In the genomic region with DNA sequence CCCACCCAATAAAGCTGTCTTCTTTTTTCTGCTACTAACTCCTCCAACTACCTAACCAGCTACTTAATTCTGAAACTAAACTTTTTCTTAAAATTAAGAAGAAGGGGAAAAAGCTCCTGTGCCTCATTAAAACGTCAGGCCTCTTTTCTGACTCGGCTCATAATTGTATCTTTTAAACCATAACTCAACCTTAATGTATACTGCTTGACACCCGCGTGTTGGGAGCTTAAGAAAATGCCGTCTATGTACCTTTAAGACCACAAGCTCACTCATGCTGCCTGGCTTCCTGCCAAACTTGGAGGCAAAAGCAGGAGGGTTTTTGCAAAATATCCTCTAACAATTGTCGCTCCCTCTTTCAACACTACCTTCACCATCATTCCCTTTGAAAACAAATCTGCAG, we compare ENCODE assay signal across 8 cellular contexts. TPM values are rescaled to one million over a fixed set of nuclear protein-coding genes. Genes with fewer than 3 reads are reported as not detected.
A peak's percentile ranks its signal among the peaks of the same experiment; 100 is the strongest.
DNase-seq lines count a peak whose midpoint lies in the region; ATAC-seq, FAIRE-seq and TF ChIP-seq lines count a peak whose summit lies in the region.

No MANE protein-coding gene starts in this region.

- peaks cover 28% of the 10 kb centered on the region for H3K4me1 Mint-ChIP-seq in CD8-positive, alpha-beta T cell (ENCODE audit: low read depth)
- H3K4me1 Mint-ChIP-seq in stimulated activated naive CD8-positive, alpha-beta T cell treated with anti-CD3 and anti-CD28 coated beads, Interleukin-15, amount 100 ng/mL, for 72 hours = peaks cover 34% of the 10 kb centered on the region

- no peak overlapping the region for H3K27ac ChIP-seq in CD8-positive, alpha-beta T cell (ENCODE audit: low read depth, low read length)
- H3K27ac ChIP-seq in HEK293 (ENCODE audit: extremely low read depth, low read depth, low read length) = peak overlapping the region; percentile 35; the same call in 1 of the 2 replicates
- peak overlapping the region; percentile 95 for H3K27ac ChIP-seq in OCI-LY1 (ENCODE audit: low read depth, low read length, poor library complexity, severe bottlenecking)
- H3K27ac ChIP-seq in kidney (ENCODE audit: low read depth in 2 of 2, low read length in 2 of 2) = no peak overlapping the region

- peaks cover 43% of the 10 kb centered on the region for H3K27me3 Mint-ChIP-seq in CD8-positive, alpha-beta T cell (ENCODE audit: low read depth)
- peaks cover 41% of the 10 kb centered on the region for H3K27me3 Mint-ChIP-seq in stimulated activated naive CD8-positive, alpha-beta T cell treated with anti-CD3 and anti-CD28 coated beads, Interleukin-15, amount 100 ng/mL, for 72 hours

- no peaks in the 10 kb centered on the region for H3K36me3 Mint-ChIP-seq in CD8-positive, alpha-beta T cell

- no peaks in the 10 kb centered on the region for H3K9me3 Mint-ChIP-seq in CD8-positive, alpha-beta T cell
- no peaks in the 10 kb centered on the region for H3K9me3 Mint-ChIP-seq in stimulated activated naive CD8-positive, alpha-beta T cell treated with anti-CD3 and anti-CD28 coated beads, Interleukin-15, amount 100 ng/mL, for 72 hours

- no peak overlapping the region for H2AFZ ChIP-seq in OCI-LY1 (ENCODE audit: low read length)

- DNase-seq in CD8-positive, alpha-beta T cell = peak in 6 of 7 experiments; percentile 32 to 80 (median 60)
- DNase-seq in amniotic epithelial cell (ENCODE audit: low read depth) (peak; percentile 65), kidney (peak; percentile 85)
- peak; percentile 54 to 58 for DNase-seq in stimulated activated naive CD8-positive, alpha-beta T cell treated with anti-CD3 and anti-CD28 coated beads, Interleukin-15, amount 100 ng/mL, for 72 hours

- no peak for TF ChIP-seq CTCF in CD8-positive, alpha-beta T cell (IDR thresholded peaks at IDR 0.05)
- TF ChIP-seq CTCF in HEK293 (tag by site-specific recombination; IDR thresholded peaks at IDR 0.05) (no peak), OCI-LY1 (IDR thresholded peaks at IDR 0.05; ENCODE audit: low read length) (no peak), kidney (IDR thresholded peaks at IDR 0.05; ENCODE audit: borderline replicate concordance, extremely low read depth, insufficient read depth) (no peak)

- H3K4me3 Mint-ChIP-seq in CD8-positive, alpha-beta T cell = peak overlapping the region; percentile 20
- H3K4me3 Mint-ChIP-seq in stimulated activated naive CD8-positive, alpha-beta T cell treated with anti-CD3 and anti-CD28 coated beads, Interleukin-15, amount 100 ng/mL, for 72 hours = peak overlapping the region; percentile 4 to 58

- H3K9ac ChIP-seq in OCI-LY1 (ENCODE audit: low read length) = peak overlapping the region; percentile 99
- H3K9ac ChIP-seq in kidney (ENCODE audit: low read length in 2 of 2) = peak overlapping the region in 1 of 2 donors; percentile 14

- no peak overlapping the region for H3K27ac Mint-ChIP-seq in CD8-positive, alpha-beta T cell
- peak overlapping the region in 1 of 2 donors; percentile 50 for H3K27ac Mint-ChIP-seq in stimulated activated naive CD8-positive, alpha-beta T cell treated with anti-CD3 and anti-CD28 coated beads, Interleukin-15, amount 100 ng/mL, for 72 hours

- H3K27me3 ChIP-seq in CD8-positive, alpha-beta T cell (ENCODE audit: insufficient read depth, low read length) = peaks cover 15% of the 10 kb centered on the region
- H3K27me3 ChIP-seq in OCI-LY1 (ENCODE audit: insufficient read depth, low read length) = no peaks in the 10 kb centered on the region

- intact Hi-C loops in CD8-positive, alpha-beta T cell (cut with DNase I, micrococcal nuclease) = loop anchor here in 1 of 2 experiments (5.0 kb wide), 2 partner anchors 118 to 1237 kb away; partner anchors contain the start of gene CLINT1
- intact Hi-C loops in kidney (cut with DNase I) = no loop called here

- peaks cover 9% of the 10 kb centered on the region for H3F3A ChIP-seq in OCI-LY1 (ENCODE audit: insufficient read depth, low read length)

- H4K20me1 ChIP-seq in OCI-LY1 (ENCODE audit: insufficient read depth, low read length) = no peaks in the 10 kb centered on the region

- CTCF ChIA-PET in CD8-positive, alpha-beta T cell (lab: Charles Lee) = interaction anchor here (1.6 to 2.7 kb wide), 2 partner anchors 12 to 399 kb away, joined by 9 to 12 read pairs; no protein-coding TSS in a partner anchor
- CTCF ChIA-PET in HEK293 (lab: Yijun Ruan, JAX) = interaction anchor here (0.9 to 1.2 kb wide), 3 partner anchors 12 to 187 kb away, joined by 3 to 5 read pairs (median 4); no protein-coding TSS in a partner anchor

- FAIRE-seq in kidney (lab: Jason Lieb, UNC) = no peak

- peaks cover 78% of the 10 kb centered on the region for H3K79me2 ChIP-seq in OCI-LY1 (ENCODE audit: insufficient read depth, low read length)

- POLR2A ChIA-PET in CD8-positive, alpha-beta T cell (lab: Charles Lee) = interaction anchor here (0.7 to 1.0 kb wide), 3 partner anchors 12 to 226 kb away, joined by 3 read pairs; no protein-coding TSS in a partner anchor
- POLR2A ChIA-PET in HEK293 (lab: Yijun Ruan, JAX) = interaction anchor here (0.5 to 0.9 kb wide), 2 partner anchors 12 to 92 kb away, joined by 3 to 6 read pairs; no protein-coding TSS in a partner anchor

- H3K9me2 ChIP-seq in OCI-LY1 (ENCODE audit: low read depth, low read length) = no peaks in the 10 kb centered on the region

- H3K4me3 ChIP-seq in CD8-positive, alpha-beta T cell (ENCODE audit: low read depth, low read length) = no peak overlapping the region
- H3K4me3 ChIP-seq in HEK293 (ENCODE audit: low read depth, low read length) (no peak overlapping the region), OCI-LY1 (ENCODE audit: low read depth, low read length, poor library complexity, severe bottlenecking) (peak overlapping the region; percentile 96), kidney (ENCODE audit: low read length in 2 of 2) (peak overlapping the region; percentile 28 to 43)

- H3K4me1 ChIP-seq in CD8-positive, alpha-beta T cell (ENCODE audit: insufficient read depth, low read length) = peaks cover 30% of the 10 kb centered on the region
- H3K4me1 ChIP-seq in HEK293 (ENCODE audit: control insufficient read depth, insufficient read depth, low read length) (peaks cover 20% of the 10 kb centered on the region), OCI-LY1 (ENCODE audit: insufficient read depth, low read length, severe bottlenecking) (peaks cover 75% of the 10 kb centered on the region), kidney (ENCODE audit: control insufficient read depth in 1 of 2, insufficient read depth in 1 of 2, low read depth in 1 of 2, low read length in 2 of 2) (peaks cover 0 to 7% of the 10 kb centered on the region in 2 donors)

- peak overlapping the region; percentile 84 for H3K4me2 ChIP-seq in OCI-LY1 (ENCODE audit: low read length)

- H3K9me3 ChIP-seq in CD8-positive, alpha-beta T cell (ENCODE audit: low read length) = no peaks in the 10 kb centered on the region
- H3K9me3 ChIP-seq in HEK293 (ENCODE audit: control insufficient read depth, insufficient read depth, low read depth, low read length) = no peaks in the 10 kb centered on the region
- no peaks in the 10 kb centered on the region for H3K9me3 ChIP-seq in OCI-LY1 (ENCODE audit: low read length)
- no peaks in the 10 kb centered on the region for H3K9me3 ChIP-seq in kidney (ENCODE audit: control insufficient read depth in 1 of 2, low read length in 2 of 2)

- no peak for ATAC-seq in CD8-positive, alpha-beta T cell
- ATAC-seq in stimulated activated naive CD8-positive, alpha-beta T cell treated with anti-CD3 and anti-CD28 coated beads, Interleukin-15, amount 100 ng/mL, for 72 hours = no peak
- ATAC-seq in HG03442 (IDR thresholded peaks at IDR 0.05; ENCODE audit: unreplicated experiment) = no peak
- ATAC-seq in GM19455 (IDR thresholded peaks at IDR 0.05; ENCODE audit: unreplicated experiment) = no peak

- no peaks in the 10 kb centered on the region for H3K36me3 ChIP-seq in CD8-positive, alpha-beta T cell (ENCODE audit: insufficient read depth, low read length)
- H3K36me3 ChIP-seq in HEK293 (ENCODE audit: control insufficient read depth in 2 of 2, insufficient read depth in 1 of 2, low read length in 2 of 2) = no peaks in the 10 kb centered on the region
- H3K36me3 ChIP-seq in OCI-LY1 (ENCODE audit: insufficient read depth, low read length) = peaks cover 40% of the 10 kb centered on the region; the same call in 1 of the 2 replicates
- no peaks in the 10 kb centered on the region for H3K36me3 ChIP-seq in kidney (ENCODE audit: control insufficient read depth in 1 of 2, insufficient read depth in 2 of 2, low read length in 2 of 2)

TF ChIP-seq in HEK293, 187 proteins besides CTCF, POLR2A, EP300 and RAD21 (continues in another document):
- TF ChIP-seq ZNF426 (tag by site-specific recombination; IDR thresholded peaks at IDR 0.05) (no peak), KLF8 (tag by site-specific recombination; IDR thresholded peaks at IDR 0.05) (no peak), ZBTB26 (tag by site-specific recombination; optimal IDR thresholded peaks at IDR 0.05) (no peak), SCRT1 (tag by site-specific recombination; IDR thresholded peaks at IDR 0.05; ENCODE audit: borderline replicate concordance) (no peak), ZFP69B (tag by site-specific recombination; IDR thresholded peaks at IDR 0.05) (no peak), ZSCAN30 (tag by site-specific recombination; IDR thresholded peaks at IDR 0.05) (no peak), ZNF610 (tag by site-specific recombination; IDR thresholded peaks at IDR 0.05; ENCODE audit: borderline replicate concordance) (peak; percentile 91; the same call in 1 of the 2 replicates), SCRT2 (tag by site-specific recombination; IDR thresholded peaks at IDR 0.05) (no peak), ZBTB17 (tag by site-specific recombination; IDR thresholded peaks at IDR 0.05) (peak; percentile 48; the same call in 1 of the 2 replicates)

RNA-seq across cellular contexts. Expression of gene EBF1, which starts 5.0 kb away (rescaled TPM):
- total RNA-seq in CD8-positive, alpha-beta T cell = 1 to 10 TPM in 1 of 2 experiments, under 1 TPM in 1; 0.67 to 1.3 TPM
- 30.8 TPM for total RNA-seq in kidney
- polyA plus RNA-seq in kidney (ENCODE audit: insufficient read depth, low read depth, low replicate concordance) = 2.7 TPM

Comparison
In these comparisons a context has a peak if more than half of its experiments do, and no peak if none do; other contexts are left out.
1. H3K27ac ChIP-seq: peak in HEK293 (single experiment) and OCI-LY1 (single experiment); none in CD8-positive, alpha-beta T cell (single experiment) and kidney (0 of 2).
2. H3K4me3 ChIP-seq: peak in OCI-LY1 (single experiment) and kidney (2 of 2); none in CD8-positive, alpha-beta T cell (single experiment) and HEK293 (single experiment).
3. RNA of gene EBF1, which starts 5.0 kb away (total RNA-seq): 30.8 TPM in kidney (single experiment); 0.67 to 1.3 TPM in CD8-positive, alpha-beta T cell; every median in the first group is over 10 times any median in the second.
4. Peak in every context shown above with its lines, with median percentiles within 50 percentile points of each other: DNase-seq.